Comparison of ENCODE assay signal across 2 cellular contexts in the genomic region with DNA sequence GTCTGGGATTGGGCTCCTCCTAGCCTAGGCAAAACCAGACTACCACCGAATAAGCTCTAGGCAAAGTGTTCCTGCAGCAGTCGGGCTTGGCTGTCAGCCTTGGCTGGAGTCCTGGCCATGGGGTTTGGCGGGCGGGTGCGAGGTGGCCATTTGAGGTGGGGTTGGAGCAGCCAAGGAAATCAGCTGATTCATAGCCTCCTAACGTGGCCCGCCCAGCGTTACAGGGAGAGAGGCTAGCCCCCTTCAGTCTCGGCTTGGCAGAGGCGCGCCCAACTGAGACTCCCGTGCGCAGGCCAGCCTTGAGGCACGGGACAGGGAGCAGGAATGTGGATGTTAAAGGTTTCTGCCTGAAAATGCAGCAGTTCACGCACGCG.
TF ChIP-seq lines count a peak whose summit lies in the region.

No MANE protein-coding gene starts in this region.

TF ChIP-seq in GM23338, 12 proteins besides CTCF, POLR2A, EP300 and RAD21 (continued from another document):
- no peak for TF ChIP-seq REST (IDR thresholded peaks at IDR 0.05; ENCODE audit: unreplicated experiment)

TF ChIP-seq in K562, 482 proteins besides CTCF, POLR2A, EP300 and RAD21:
- TF ChIP-seq, protein P1, sequence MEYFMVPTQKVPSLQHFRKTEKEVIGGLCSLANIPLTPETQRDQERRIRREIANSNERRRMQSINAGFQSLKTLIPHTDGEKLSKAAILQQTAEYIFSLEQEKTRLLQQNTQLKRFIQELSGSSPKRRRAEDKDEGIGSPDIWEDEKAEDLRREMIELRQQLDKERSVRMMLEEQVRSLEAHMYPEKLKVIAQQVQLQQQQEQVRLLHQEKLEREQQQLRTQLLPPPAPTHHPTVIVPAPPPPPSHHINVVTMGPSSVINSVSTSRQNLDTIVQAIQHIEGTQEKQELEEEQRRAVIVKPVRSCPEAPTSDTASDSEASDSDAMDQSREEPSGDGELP (CRISPR knock-in tag; IDR thresholded peaks at IDR 0.05; ENCODE audit: borderline replicate concordance), result peak; percentile 44; the same call in 1 of the 2 replicates
- 0 out of 4 replicates have a peak, but pooled peaks of 1 of the 2 experiments have one; percentile 27 for TF ChIP-seq NRF1 (conservative IDR thresholded peaks at IDR 0.05 in 1 of 2, IDR thresholded peaks at IDR 0.05 in 1 of 2)
- TF ChIP-seq ELF2 (CRISPR knock-in tag; IDR thresholded peaks at IDR 0.05), result no peak
- no peak for TF ChIP-seq THRA (IDR thresholded peaks at IDR 0.05)
